In genomic region chr14:90373887-90374286, GRCh38 we compare ENCODE assay signal across 26 cellular contexts.
"Had no signal": no experiment of that assay in that cellular context is flagged by ENCODE, and none has a peak within 500 bp of the region (broad histone marks: within the 10 kb centered on the region; RNA-seq: fewer than 3 reads in every experiment).

No MANE protein-coding gene starts in this region.

- H3K27ac Mint-ChIP-seq: activated CD4-positive, alpha-beta memory T cell treated with anti-CD3 and anti-CD28 coated beads, Interleukin-2, amount 10 ng/mL, durations not matched to agents 7 days and 5 days; activated CD4-positive, alpha-beta T cell treated with anti-CD3 and anti-CD28 coated beads, Interleukin-2, amount 10 ng/mL, durations not matched to agents 7 days and 5 days; activated naive CD4-positive, alpha-beta T cell treated with anti-CD3 and anti-CD28 coated beads, Interleukin-2, amount 50 U/mL, for 24 hours; activated T-helper 2 cell treated with anti-CD3 and anti-CD28 coated beads, Interferon-gamma antibody, Interleukin-2, Interleukin-4, amounts not matched to agents 10 μg/mL and 5 μg/mL and 100 μg/mL, durations not matched to agents 14 hours and 24 hours and 36 hours; stimulated activated naive B cell treated with anti-CD40 and anti-IgM and Interleukin-4, amounts not matched to agents 10 μg/mL and 1 μg/mL and 100 μg/mL, for 72 hours; T-helper 1 cell treated with Interleukin-12 subunit alpha and Interleukin-12 subunit beta and Interleukin-4 antibody, amounts not matched to agents 30 μg/mL and 1 μg/mL, for 36 hours had no signal

- H3K4me1 ChIP-seq: breast epithelium, esophagus squamous epithelium, left ventricle myocardium inferior, parathyroid adenoma, psoas muscle, sigmoid colon, suprapubic skin, tibial artery had no signal

- H3K36me3 ChIP-seq: breast epithelium, esophagus squamous epithelium, left ventricle myocardium inferior, sigmoid colon, suprapubic skin, tibial artery had no signal

- H3K9me3 ChIP-seq: breast epithelium, esophagus squamous epithelium, left ventricle myocardium inferior, psoas muscle, sigmoid colon, suprapubic skin, tibial artery had no signal

- H3K36me3 Mint-ChIP-seq: activated naive CD4-positive, alpha-beta T cell treated with anti-CD3 and anti-CD28 coated beads, Interleukin-2, amount 50 U/mL, for 24 hours; naive B cell; stimulated activated naive B cell treated with anti-CD40 and anti-IgM and Interleukin-4, amounts not matched to agents 10 μg/mL and 1 μg/mL and 100 μg/mL, for 72 hours had no signal

- H3K4me2 ChIP-seq: smooth muscle cell had no signal

- H3K4me3 Mint-ChIP-seq: activated CD4-positive, alpha-beta memory T cell treated with anti-CD3 and anti-CD28 coated beads, Interleukin-2, amount 10 ng/mL, durations not matched to agents 7 days and 5 days; activated CD4-positive, alpha-beta T cell treated with anti-CD3 and anti-CD28 coated beads, Interleukin-2, amount 10 ng/mL, durations not matched to agents 7 days and 5 days; activated naive CD4-positive, alpha-beta T cell treated with anti-CD3 and anti-CD28 coated beads, Interleukin-2, amount 50 U/mL, for 24 hours; central memory CD8-positive, alpha-beta T cell; naive B cell; stimulated activated naive B cell treated with anti-CD40 and anti-IgM and Interleukin-4, amounts not matched to agents 10 μg/mL and 1 μg/mL and 100 μg/mL, for 72 hours; T-helper 1 cell treated with Interleukin-12 subunit alpha and Interleukin-12 subunit beta and Interleukin-4 antibody, amounts not matched to agents 30 μg/mL and 1 μg/mL, for 36 hours had no signal

- H2AFZ ChIP-seq: parathyroid adenoma had no signal

- DNase-seq: activated CD4-positive, alpha-beta memory T cell treated with anti-CD3 and anti-CD28 coated beads, Interleukin-2, amount 10 ng/mL, durations not matched to agents 7 days and 5 days; activated CD4-positive, alpha-beta T cell treated with anti-CD3 and anti-CD28 coated beads for 1 hour; activated CD4-positive, alpha-beta T cell treated with anti-CD3 and anti-CD28 coated beads, Interleukin-2, amount 10 ng/mL, durations not matched to agents 7 days and 5 days; activated T-cell treated with anti-CD3 and anti-CD28 coated beads, Interleukin-2, amount 50 U/mL, for 48 hours; effector CD8-positive, alpha-beta T cell; esophagus squamous epithelium; islet precursor cell; left ventricle myocardium inferior; naive B cell; psoas muscle; sigmoid colon; stimulated activated CD4-positive, alpha-beta T cell treated with anti-CD3 and anti-CD28 coated beads, Interleukin-15, amount 100 ng/mL, for 24 hours; stimulated activated CD4-positive, alpha-beta T cell treated with anti-CD3 and anti-CD28 coated beads, Interleukin-2, amount 100 ng/mL, for 24 hours; stimulated activated naive B cell treated with anti-CD40 and anti-IgM and Interleukin-4, amounts not matched to agents 10 μg/mL and 1 μg/mL and 100 μg/mL, for 72 hours; T-helper 9 cell; tibial artery had no signal

- H3K79me2 ChIP-seq: parathyroid adenoma had no signal

- H3K27me3 ChIP-seq: breast epithelium, esophagus squamous epithelium, sigmoid colon, suprapubic skin, tibial artery had no signal

- H3K9me3 Mint-ChIP-seq: activated CD4-positive, alpha-beta memory T cell treated with anti-CD3 and anti-CD28 coated beads, Interleukin-2, amount 10 ng/mL, durations not matched to agents 7 days and 5 days; activated CD4-positive, alpha-beta T cell treated with anti-CD3 and anti-CD28 coated beads, Interleukin-2, amount 10 ng/mL, durations not matched to agents 7 days and 5 days; activated naive CD4-positive, alpha-beta T cell treated with anti-CD3 and anti-CD28 coated beads, Interleukin-2, amount 50 U/mL, for 24 hours; activated T-helper 2 cell treated with anti-CD3 and anti-CD28 coated beads, Interferon-gamma antibody, Interleukin-2, Interleukin-4, amounts not matched to agents 10 μg/mL and 5 μg/mL and 100 μg/mL, durations not matched to agents 14 hours and 24 hours and 36 hours; central memory CD8-positive, alpha-beta T cell; naive B cell; stimulated activated naive B cell treated with anti-CD40 and anti-IgM and Interleukin-4, amounts not matched to agents 10 μg/mL and 1 μg/mL and 100 μg/mL, for 72 hours; T-helper 1 cell treated with Interleukin-12 subunit alpha and Interleukin-12 subunit beta and Interleukin-4 antibody, amounts not matched to agents 30 μg/mL and 1 μg/mL, for 36 hours had no signal

- H3K27ac ChIP-seq: breast epithelium, epithelial cell of prostate, esophagus squamous epithelium, left ventricle myocardium inferior, parathyroid adenoma, psoas muscle, sigmoid colon, suprapubic skin, tibial artery had no signal

- H3K9ac ChIP-seq: parathyroid adenoma had no signal

- ATAC-seq: psoas muscle; stimulated activated naive B cell treated with anti-CD40 and anti-IgM and Interleukin-4, amounts not matched to agents 10 μg/mL and 1 μg/mL and 100 μg/mL, for 72 hours had no signal

- H3K27me3 Mint-ChIP-seq: activated CD4-positive, alpha-beta T cell treated with anti-CD3 and anti-CD28 coated beads, Interleukin-2, amount 10 ng/mL, durations not matched to agents 7 days and 5 days; activated naive CD4-positive, alpha-beta T cell treated with anti-CD3 and anti-CD28 coated beads, Interleukin-2, amount 50 U/mL, for 24 hours; central memory CD8-positive, alpha-beta T cell; stimulated activated naive B cell treated with anti-CD40 and anti-IgM and Interleukin-4, amounts not matched to agents 10 μg/mL and 1 μg/mL and 100 μg/mL, for 72 hours had no signal

- H3K4me1 Mint-ChIP-seq: activated CD4-positive, alpha-beta memory T cell treated with anti-CD3 and anti-CD28 coated beads, Interleukin-2, amount 10 ng/mL, durations not matched to agents 7 days and 5 days; activated CD4-positive, alpha-beta T cell treated with anti-CD3 and anti-CD28 coated beads, Interleukin-2, amount 10 ng/mL, durations not matched to agents 7 days and 5 days; naive B cell; stimulated activated naive B cell treated with anti-CD40 and anti-IgM and Interleukin-4, amounts not matched to agents 10 μg/mL and 1 μg/mL and 100 μg/mL, for 72 hours had no signal

- H3K4me3 ChIP-seq: breast epithelium, esophagus squamous epithelium, left ventricle myocardium inferior, lung, psoas muscle, sigmoid colon, smooth muscle cell, suprapubic skin, tibial artery had no signal
